8 cellular contexts compared by ENCODE assay signal in the genomic region with DNA sequence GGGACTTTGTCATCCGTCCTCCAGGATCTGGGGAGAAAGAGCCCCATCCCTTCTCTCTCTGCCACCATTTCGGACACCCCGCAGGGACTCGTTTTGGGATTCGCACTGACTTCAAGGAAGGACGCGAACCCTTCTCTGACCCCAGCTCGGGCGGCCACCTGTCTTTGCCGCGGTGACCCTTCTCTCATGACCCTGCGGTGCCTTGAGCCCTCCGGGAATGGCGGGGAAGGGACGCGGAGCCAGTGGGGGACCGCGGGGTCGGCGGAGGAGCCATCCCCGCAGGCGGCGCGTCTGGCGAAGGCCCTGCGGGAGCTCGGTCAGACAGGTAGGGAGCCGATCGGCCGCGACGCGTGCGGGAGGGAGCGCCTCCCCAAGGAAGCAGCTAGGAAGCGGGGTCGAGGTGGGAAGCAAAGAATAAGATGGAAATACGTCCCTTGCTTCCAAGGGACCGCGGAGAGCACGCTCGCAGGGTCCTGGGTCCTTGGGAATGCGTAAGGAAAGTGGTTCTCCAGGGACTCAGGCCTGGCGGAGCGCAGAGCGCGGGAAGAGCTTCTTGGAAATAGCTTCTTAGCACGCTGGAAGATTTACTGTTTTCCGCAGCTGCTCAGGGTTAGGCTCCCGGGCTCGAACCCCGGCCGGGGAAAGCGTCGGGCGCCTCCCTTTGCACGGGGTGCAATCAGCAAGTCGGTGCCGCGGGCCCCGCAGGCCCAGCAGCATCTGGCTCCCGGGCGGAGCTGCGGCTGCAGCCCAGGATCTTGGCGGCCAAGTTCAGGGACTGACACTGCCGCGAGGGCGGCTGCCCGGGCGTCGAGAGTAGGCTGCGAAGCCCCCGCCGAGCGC. TPM values are rescaled to one million over a fixed set of nuclear protein-coding genes. Genes with fewer than 3 reads are reported as not detected.
DNase-seq lines count a peak whose midpoint lies in the region; ATAC-seq and TF ChIP-seq lines count a peak whose summit lies in the region.

No MANE protein-coding gene starts in this region.

- peaks cover 23% of the 10 kb centered on the region for H3K79me2 ChIP-seq in smooth muscle cell (ENCODE audit: low read depth)

- H3K36me3 ChIP-seq in BLaER1 = no peaks in the 10 kb centered on the region
- H3K36me3 ChIP-seq in smooth muscle cell (ENCODE audit: low read depth) = no peaks in the 10 kb centered on the region

- H3K9ac ChIP-seq in BLaER1 (no peak overlapping the region), smooth muscle cell (ENCODE audit: low read depth) (no peak overlapping the region)

- no peak for ATAC-seq in GM21390 (IDR thresholded peaks at IDR 0.05; ENCODE audit: unreplicated experiment)

- H3K4me3 ChIP-seq in BLaER1 = peak overlapping the region; percentile 72
- H3K4me3 ChIP-seq in smooth muscle cell = peak overlapping the region; percentile 76

- DNase-seq in NCI-H146 treated with DMSO at 0.1 percent for 48 hours (lab: John Stamatoyannopoulos, UW; ENCODE audit: unreplicated experiment) = peak; percentile 25
- DNase-seq in astrocyte of the hippocampus (ENCODE audit: low read depth, low spot score) = peak; percentile 69
- peak; percentile 40 for DNase-seq in iPS-NIHi7 (ENCODE audit: extremely low spot score)
- no peak for DNase-seq in smooth muscle cell (lab: John Stamatoyannopoulos, UW; ENCODE audit: unreplicated experiment)
- DNase-seq in NCI-H82 treated with DMSO at 0.1 percent for 48 hours (lab: John Stamatoyannopoulos, UW; ENCODE audit: unreplicated experiment) = no peak
- DNase-seq in dedifferentiated amniotic fluid mesenchymal stem cell (ENCODE audit: extremely low spot score) = no peak

- no peaks in the 10 kb centered on the region for H3F3A ChIP-seq in smooth muscle cell (ENCODE audit: low read depth)

- H3K27me3 ChIP-seq in BLaER1 (peaks cover 100% of the 10 kb centered on the region), smooth muscle cell (ENCODE audit: low read depth) (peaks cover 6% of the 10 kb centered on the region)

- no peak for TF ChIP-seq CTCF in smooth muscle cell (IDR thresholded peaks at IDR 0.05; ENCODE audit: borderline replicate concordance, insufficient read depth, poor library complexity, severe bottlenecking)

- H3K27ac ChIP-seq in BLaER1 = no peak overlapping the region
- H3K27ac ChIP-seq in smooth muscle cell (ENCODE audit: low read depth) = no peak overlapping the region

- WGBS in smooth muscle cell (ENCODE audit: low lambda C conversion rate) = under 1% methylated on average over 75 of the region's 75 CpGs

- H4K20me1 ChIP-seq in BLaER1 = peaks cover 59% of the 10 kb centered on the region
- H4K20me1 ChIP-seq in smooth muscle cell (ENCODE audit: low read depth) = no peaks in the 10 kb centered on the region

- H3K9me3 ChIP-seq in BLaER1 = no peaks in the 10 kb centered on the region
- no peaks in the 10 kb centered on the region for H3K9me3 ChIP-seq in smooth muscle cell (replicated peaks; ENCODE audit: low read depth)

- H3K4me2 ChIP-seq in BLaER1 = peak overlapping the region; percentile 100
- peak overlapping the region; percentile 100 for H3K4me2 ChIP-seq in smooth muscle cell

- peaks cover 39% of the 10 kb centered on the region for H3K4me1 ChIP-seq in BLaER1
- H3K4me1 ChIP-seq in smooth muscle cell (ENCODE audit: low read depth) = peaks cover 15% of the 10 kb centered on the region

- peak overlapping the region; percentile 83 for H2AFZ ChIP-seq in smooth muscle cell (ENCODE audit: low read depth)

RNA-seq across cellular contexts. Expression of gene SOCS2, which starts 0.5 kb away (rescaled TPM):
- 18.6 and 20.1 TPM in 2 replicates for total RNA-seq in smooth muscle cell
- 4.9 and 10.8 TPM in 2 replicates for polyA plus RNA-seq in smooth muscle cell

Comparison
In these comparisons a context has a peak if more than half of its experiments do, and no peak if none do; other contexts are left out.
1. DNase-seq: peak in NCI-H146 treated with DMSO at 0.1 percent for 48 hours (single experiment), astrocyte of the hippocampus (single experiment) and iPS-NIHi7 (single experiment); none in smooth muscle cell (single experiment), NCI-H82 treated with DMSO at 0.1 percent for 48 hours (single experiment) and dedifferentiated amniotic fluid mesenchymal stem cell (single experiment).